19 cellular contexts compared by ENCODE assay signal in the genomic region with DNA sequence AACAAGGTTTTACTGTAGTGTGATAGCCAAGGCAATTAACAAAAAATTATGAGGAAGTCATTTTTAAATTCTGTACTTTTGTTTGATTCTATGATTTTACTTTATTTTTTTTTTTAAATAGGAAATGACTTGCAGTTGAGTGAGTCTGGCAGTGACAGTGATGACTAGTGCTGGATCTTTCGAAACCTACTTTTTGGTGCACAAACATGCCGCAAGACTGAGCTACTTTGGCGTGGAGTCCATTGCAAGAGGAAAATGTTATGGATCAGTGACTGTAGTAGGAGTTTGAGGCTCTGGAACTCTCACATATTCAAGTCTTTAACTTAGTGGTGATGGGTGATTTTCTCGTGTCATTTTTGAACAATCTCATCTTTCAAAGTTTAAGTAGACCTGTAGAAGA. TPM values are rescaled to one million over a fixed set of nuclear protein-coding genes. Genes with fewer than 3 reads are reported as not detected.
DNase-seq lines count a peak whose midpoint lies in the region; ATAC-seq, FAIRE-seq and TF ChIP-seq lines count a peak whose summit lies in the region.
"Had no signal": no experiment of that assay in that cellular context is flagged by ENCODE, and none has a peak within 500 bp of the region (broad histone marks: within the 10 kb centered on the region; RNA-seq: fewer than 3 reads in every experiment).

No MANE protein-coding gene starts in this region.

- FAIRE-seq in pancreas (lab: Jason Lieb, UNC), result no peak
- FAIRE-seq: keratinocyte, RCC 7860 had no signal

- ATAC-seq in pancreas, result no peak
- ATAC-seq in HG02970 (IDR thresholded peaks at IDR 0.05; ENCODE audit: low FRiP score, unreplicated experiment), result no peak
- ATAC-seq: CD8-positive, alpha-beta T cell had no signal

- H3K27ac ChIP-seq in neutrophil (peak overlapping the region; percentile 73), pancreas (no peak overlapping the region)
- H3K27ac ChIP-seq: uterus had no signal

- H3K9me3 ChIP-seq in MG63 (no peaks in the 10 kb centered on the region), neutrophil (no peaks in the 10 kb centered on the region), pancreas (no peaks in the 10 kb centered on the region)
- H3K9me3 ChIP-seq: uterus had no signal

- no peak for TF ChIP-seq CTCF in choroid plexus epithelial cell (conservative IDR thresholded peaks at IDR 0.05; ENCODE audit: low read depth, low read length)
- TF ChIP-seq CTCF in neutrophil (IDR thresholded peaks at IDR 0.05), result no peak
- no peak for TF ChIP-seq CTCF in pancreas (IDR thresholded peaks at IDR 0.05)

- DNase-seq in EH (ENCODE audit: low read depth) (peak; percentile 41), MG63 (peak; percentile 45), choroid plexus epithelial cell (ENCODE audit: low read depth) (peak; percentile 27), pancreas (no peak), NCI-H1694 (lab: John Stamatoyannopoulos, UW) (no peak)
- DNase-seq: activated B cell treated with CpG ODN at 0.5 μM for 24 hours; CD8-positive, alpha-beta T cell; Kasumi-1; NCI-H1930; NCI-H748 treated with DMSO at 0.1 percent for 48 hours; nucleus accumbens; stimulated activated naive B cell treated with anti-CD40 and anti-IgM and Interleukin-4, amounts not matched to agents 10 μg/mL and 1 μg/mL and 100 μg/mL, for 72 hours; T-helper 1 cell; uterus had no signal

- H3K36me3 ChIP-seq in MG63 (peaks cover 40% of the 10 kb centered on the region), neutrophil (peaks cover 90% of the 10 kb centered on the region), pancreas (peaks cover 6 to 63% (median 38%) of the 10 kb centered on the region in 3 donors)
- H3K36me3 ChIP-seq: uterus had no signal

- intact Hi-C loops in pancreas (cut with DNase I), result loop anchor here in 2 of 3 donors (10.0 kb wide), 2 partner anchors 106 to 116 kb away; no protein-coding TSS in a partner anchor

- WGBS in pancreas, 2 donors, result 89 to 99% methylated on average over 4 of the region's 4 CpGs

- H3K4me1 ChIP-seq in neutrophil (ENCODE audit: control insufficient read depth in 1 of 2, insufficient read depth in 1 of 2, low read depth in 1 of 2, low read length in 1 of 2) (peaks cover 16 to 24% of the 10 kb centered on the region in 2 experiments), pancreas (no peaks in the 10 kb centered on the region)
- H3K4me1 ChIP-seq: uterus had no signal

- H3K4me3 ChIP-seq in MG63, result no peak overlapping the region
- no peak overlapping the region for H3K4me3 ChIP-seq in choroid plexus epithelial cell (ENCODE audit: low read depth, low read length)
- no peak overlapping the region for H3K4me3 ChIP-seq in neutrophil (ENCODE audit: low read depth in 1 of 2, low read length in 1 of 2)
- H3K4me3 ChIP-seq in pancreas, result no peak overlapping the region
- H3K4me3 ChIP-seq: skin epidermis, uterus had no signal

- H3K27me3 ChIP-seq in MG63 (no peaks in the 10 kb centered on the region), neutrophil (no peaks in the 10 kb centered on the region), pancreas (no peaks in the 10 kb centered on the region)
- H3K27me3 ChIP-seq: uterus had no signal

RNA-seq across cellular contexts. Expression of a gene that starts 11.6 kb away (rescaled TPM):
- 5.6 and 9.9 TPM in 2 replicates for total RNA-seq in MG63 (2014; rRNA removed; shearing (Covaris generic); ENCODE audit: low replicate concordance)
- total RNA-seq in pancreas, result 10 to 100 TPM in 1 of 6 donors, 1 to 10 TPM in 5; 4.5 to 12.0 (median 7.1) TPM
- polyA plus RNA-seq in pancreas, result 1 to 10 TPM; 2.1 to 6.2 TPM

RNA-seq across cellular contexts. Expression of a gene that starts 11.6 kb away (rescaled TPM):
- 13.7 and 20.7 TPM in 2 replicates for total RNA-seq in MG63 (2014; rRNA removed; shearing (Covaris generic); ENCODE audit: low replicate concordance)
- total RNA-seq in pancreas, result 1 to 10 TPM; 4.9 to 9.9 (median 5.2) TPM
- polyA plus RNA-seq in pancreas, result 1 to 10 TPM; 3.0 to 5.7 TPM

Comparison
In these comparisons a context has a peak if more than half of its experiments do, and no peak if none do; other contexts are left out.
1. DNase-seq: peak in EH (single experiment), MG63 (single experiment) and choroid plexus epithelial cell (single experiment); none in pancreas (0 of 6) and NCI-H1694 (single experiment).